8 cellular contexts compared by ENCODE assay signal in genomic region chr13:50123002-50123401, GRCh38.
DNase-seq lines count a peak whose midpoint lies in the region; ATAC-seq and TF ChIP-seq lines count a peak whose summit lies in the region.

No MANE protein-coding gene starts in this region.

- CTCF ChIA-PET in BJ (lab: Yijun Ruan, JAX): interaction anchor here (2.3 kb wide), 1 partner anchor 42 kb away, joined by 11 read pairs; no protein-coding TSS in a partner anchor

- H3K27ac ChIP-seq in Karpas-422 (ENCODE audit: low read length): peak overlapping the region; percentile 79

- no peak for ATAC-seq in natural killer cell

- POLR2A ChIA-PET in BJ (lab: Charles Lee): interaction anchor here (0.5 kb wide), 1 partner anchor 10 kb away, joined by 7 read pairs; no protein-coding TSS in a partner anchor

- H3K9me2 ChIP-seq in Karpas-422 (replicated peaks; ENCODE audit: insufficient read depth, low read length): no peaks in the 10 kb centered on the region

- H2AFZ ChIP-seq in Karpas-422 (ENCODE audit: low read length): no peak overlapping the region

- TF ChIP-seq CTCF in BJ (IDR thresholded peaks at IDR 0.05; ENCODE audit: insufficient read depth, low read depth, low read length): no peak
- no peak for TF ChIP-seq CTCF in natural killer cell (IDR thresholded peaks at IDR 0.05)
- TF ChIP-seq CTCF in BE2C (IDR thresholded peaks at IDR 0.05; ENCODE audit: low read depth, low read length): no peak

- peak overlapping the region; percentile 83 for H3K4me2 ChIP-seq in Karpas-422 (ENCODE audit: low read depth, low read length, poor library complexity, severe bottlenecking)

- H3K9me3 ChIP-seq in Karpas-422 (ENCODE audit: low read length) (no peaks in the 10 kb centered on the region), BE2C (no peaks in the 10 kb centered on the region)

- H3K9me3 Mint-ChIP-seq in natural killer cell: no peaks in the 10 kb centered on the region

- H4K20me1 ChIP-seq in Karpas-422 (ENCODE audit: insufficient read depth, low read depth, low read length): peaks cover 24% of the 10 kb centered on the region

- H3K36me3 ChIP-seq in BJ (ENCODE audit: control insufficient read depth, insufficient read depth, low read length) (no peaks in the 10 kb centered on the region), Karpas-422 (ENCODE audit: insufficient read depth, low read length) (peaks cover 23% of the 10 kb centered on the region; the same call in 1 of the 2 replicates), BE2C (peaks cover 4% of the 10 kb centered on the region)

- intact Hi-C loops in natural killer cell (cut with micrococcal nuclease): loop anchor here (1.0 to 10.0 kb wide), 6 partner anchors 41 to 678 kb away; partner anchors contain the start of genes CAB39L, KPNA3, SETDB2 and SPRYD7

- peak overlapping the region; percentile 90 for H3K4me3 Mint-ChIP-seq in natural killer cell

- H3K4me1 ChIP-seq in Karpas-422 (ENCODE audit: low read length) (peaks cover 74% of the 10 kb centered on the region), BE2C (peaks cover 8% of the 10 kb centered on the region; the same call in 1 of the 2 replicates)

- no peaks in the 10 kb centered on the region for H3K36me3 Mint-ChIP-seq in natural killer cell

- H3K27me3 ChIP-seq in BJ (ENCODE audit: control insufficient read depth, insufficient read depth, low read length): 0 out of 2 replicates have a peak, but pooled peaks cover 2% of the 10 kb centered on the region
- H3K27me3 ChIP-seq in Karpas-422 (ENCODE audit: low read length): no peaks in the 10 kb centered on the region
- H3K27me3 ChIP-seq in BE2C: no peaks in the 10 kb centered on the region

- no peaks in the 10 kb centered on the region for H3K27me3 Mint-ChIP-seq in natural killer cell (ENCODE audit: low read depth in 2 of 2)

- H3K27ac Mint-ChIP-seq in natural killer cell: peak overlapping the region; percentile 93 to 98

- H3K4me3 ChIP-seq in BJ (ENCODE audit: low read depth, low read length) (peak overlapping the region; percentile 68; the same call in 1 of the 2 replicates), Karpas-422 (ENCODE audit: low read length) (peak overlapping the region; percentile 90), BE2C (ENCODE audit: low read depth, low read length) (no peak overlapping the region; the same call in 1 of the 2 replicates)

- DNase-seq in BJ (ENCODE audit: low read depth) (no peak), Karpas-422 (no peak), cerebellar cortex (ENCODE audit: low spot score) (peak; percentile 37), natural killer cell (no peak), NCI-H748 treated with DMSO at 0.1 percent for 48 hours (lab: John Stamatoyannopoulos, UW) (no peak), SKM-1 (lab: John Stamatoyannopoulos, UW; ENCODE audit: unreplicated experiment) (no peak), DMS79 treated with DMSO at 0.1 percent for 48 hours (lab: John Stamatoyannopoulos, UW) (no peak), BE2C (no peak)

- H3K4me1 Mint-ChIP-seq in natural killer cell: peaks cover 39 to 40% of the 10 kb centered on the region in 2 donors

- peak overlapping the region; percentile 98 for H3K9ac ChIP-seq in Karpas-422 (ENCODE audit: low read length)

- H3K79me2 ChIP-seq in Karpas-422 (ENCODE audit: low read length): peaks cover 76% of the 10 kb centered on the region
